25 cellular contexts compared by ENCODE assay signal in the genomic region with DNA sequence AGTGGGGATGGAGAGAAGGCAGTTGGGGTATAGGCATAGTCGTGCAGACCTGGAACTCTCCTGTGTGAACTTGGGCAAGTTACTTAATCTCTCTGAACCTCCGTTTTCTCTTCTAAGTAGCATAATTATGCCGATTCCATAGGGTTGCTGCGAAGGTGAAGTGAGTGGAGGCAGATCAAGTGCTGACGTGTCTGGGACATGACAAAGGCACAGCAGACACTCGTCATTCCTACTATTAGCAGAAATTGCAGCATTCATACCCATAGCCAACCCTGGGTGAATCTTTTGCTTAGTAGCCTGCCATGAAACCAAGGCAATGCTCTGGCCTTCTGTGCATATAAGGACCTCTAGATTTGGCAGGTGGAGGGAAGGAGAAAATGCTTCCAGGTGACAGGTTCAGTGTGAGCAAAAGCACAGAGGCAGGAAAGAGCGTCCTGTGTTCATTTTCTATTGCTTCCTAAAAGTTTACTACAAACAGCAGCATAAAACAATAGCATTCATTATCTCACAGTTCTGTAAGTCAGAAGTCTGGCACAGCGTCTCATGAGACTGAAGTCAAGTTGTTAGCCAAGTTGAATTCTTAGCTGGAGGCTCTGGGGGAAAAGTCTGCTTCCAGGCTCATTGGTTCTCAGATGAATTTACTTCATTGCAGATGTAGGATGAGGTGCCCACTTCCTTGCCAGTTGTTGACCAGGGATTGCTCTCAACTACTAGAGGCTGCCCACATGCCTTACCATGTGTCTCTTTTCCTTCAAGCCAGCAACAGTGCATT.
A peak's percentile ranks its signal among the peaks of the same experiment; 100 is the strongest.
DNase-seq lines count a peak whose midpoint lies in the region; ATAC-seq and TF ChIP-seq lines count a peak whose summit lies in the region.
"Had no signal": no experiment of that assay in that cellular context is flagged by ENCODE, and none has a peak within 500 bp of the region (broad histone marks: within the 10 kb centered on the region; RNA-seq: fewer than 3 reads in every experiment).

No MANE protein-coding gene starts in this region.

- no peaks in the 10 kb centered on the region for H4K20me1 ChIP-seq in mammary epithelial cell (ENCODE audit: insufficient read depth, low read length)

- no peaks in the 10 kb centered on the region for H3K9me3 ChIP-seq in mammary epithelial cell (replicated peaks; ENCODE audit: insufficient read depth, low read length)
- H3K9me3 ChIP-seq in breast epithelium = no peaks in the 10 kb centered on the region
- H3K9me3 ChIP-seq in testis = no peaks in the 10 kb centered on the region
- H3K9me3 ChIP-seq: colonic mucosa, left lung, pancreas, Peyer's patch, right lobe of liver had no signal

- H3K36me3 ChIP-seq in mammary epithelial cell (ENCODE audit: insufficient read depth, low read length) (peaks cover 5% of the 10 kb centered on the region), breast epithelium (no peaks in the 10 kb centered on the region), testis (ENCODE audit: low read depth, missing control alignments) (no peaks in the 10 kb centered on the region)
- H3K36me3 ChIP-seq: colonic mucosa, pancreas, Peyer's patch had no signal

- intact Hi-C loops in mammary epithelial cell (cut with micrococcal nuclease) = no loop called here
- intact Hi-C loops in breast epithelium (cut with DNase I; ENCODE audit: low total_unique reads) = no loop called here
- intact Hi-C loops in testis (cut with DNase I; ENCODE audit: low total_unique reads) = no loop called here

- dilution Hi-C loops in mammary epithelial cell (cut with HindIII; ENCODE audit: low sequenced_read_pairs) = no loop called here

- TF ChIP-seq POLR2A in breast epithelium (IDR thresholded peaks at IDR 0.05) (no peak), testis (IDR thresholded peaks at IDR 0.05) (no peak)

- BruUV-seq in mammary epithelial cell (replicated peaks; lab: Mats Ljungman, UMichigan) = no TSS peak

- H2AFZ ChIP-seq in mammary epithelial cell (ENCODE audit: low read depth, low read length) = no peak overlapping the region

- CTCF ChIA-PET in mammary epithelial cell (lab: Charles Lee; ENCODE audit: low non-redundant PET) = no interaction called here

- no peak for TF ChIP-seq CTCF in mammary epithelial cell (conservative IDR thresholded peaks at IDR 0.05 in 1 of 2, IDR thresholded peaks at IDR 0.05 in 1 of 2; ENCODE audit: extremely low read depth in 1 of 2, insufficient read depth in 1 of 2, low read depth in 1 of 2, low read length in 2 of 2)
- no peak for TF ChIP-seq CTCF in breast epithelium (IDR thresholded peaks at IDR 0.05)
- TF ChIP-seq CTCF in testis (IDR thresholded peaks at IDR 0.05) = no peak

- peaks cover 7% of the 10 kb centered on the region for H3K79me2 ChIP-seq in mammary epithelial cell (ENCODE audit: insufficient read depth, low read length)

- no peaks in the 10 kb centered on the region for H3K27me3 ChIP-seq in mammary epithelial cell (ENCODE audit: insufficient read depth, low read length)
- H3K27me3 ChIP-seq in breast epithelium = no peaks in the 10 kb centered on the region
- H3K27me3 ChIP-seq in testis = no peaks in the 10 kb centered on the region
- H3K27me3 ChIP-seq: colonic mucosa, left lung, pancreas, Peyer's patch, right lobe of liver had no signal

- ATAC-seq in HG02571 (IDR thresholded peaks at IDR 0.05; ENCODE audit: unreplicated experiment) = no peak
- ATAC-seq: activated naive CD8-positive, alpha-beta T cell treated with anti-CD3 and anti-CD28 coated beads, Interleukin-2, amount 50 U/mL, for 24 hours; right lobe of liver; stimulated activated naive CD8-positive, alpha-beta T cell treated with anti-CD3 and anti-CD28 coated beads, Interleukin-15, Interleukin-2, amounts not matched to agents 100 U/mL and 50 U/mL, for 24 hours had no signal

- peak; percentile 22 for DNase-seq in mammary epithelial cell
- no peak for DNase-seq in breast epithelium (ENCODE audit: low spot score in 2 of 2)
- DNase-seq in dermis blood vessel endothelial cell = peak; percentile 37
- peak; percentile 54 for DNase-seq in globus pallidus (ENCODE audit: low spot score)
- DNase-seq in testis = peak; percentile 55
- DNase-seq in NCI-H82 treated with DMSO at 0.1 percent for 48 hours (lab: John Stamatoyannopoulos, UW; ENCODE audit: unreplicated experiment) = no peak
- DNase-seq in GF-D8 (lab: John Stamatoyannopoulos, UW) = no peak
- DNase-seq: 8988T; activated CD8-positive, alpha-beta memory T cell treated with anti-CD3 and anti-CD28 coated beads for 24 hours; activated gamma-delta T cell treated with Interleukin-2 at 50 U/mL for 16 hours; activated naive CD8-positive, alpha-beta T cell treated with anti-CD3 and anti-CD28 coated beads, Interleukin-2, amount 50 U/mL, for 24 hours; activated T-cell treated with anti-CD3 and anti-CD28 coated beads, Interleukin-2, amount 50 U/mL, for 1 hour; CD4-positive, alpha-beta memory T cell; DMS153; HFFc6; left lung; MM.1S; NCI-H2107; stimulated activated naive CD8-positive, alpha-beta T cell treated with anti-CD3 and anti-CD28 coated beads, Interleukin-15, Interleukin-2, amounts not matched to agents 100 U/mL and 50 U/mL, for 24 hours; trophoblast cell had no signal

- 11% methylated on average over 8 of the region's 8 CpGs for WGBS in mammary epithelial cell (ENCODE audit: low coverage, missing lambda C conversion rate)
- 72 to 80% methylated on average over 8 of the region's 8 CpGs for WGBS in testis, 2 donors

- peaks cover 27% of the 10 kb centered on the region for H3K4me1 ChIP-seq in mammary epithelial cell (ENCODE audit: insufficient read depth, low read length)
- H3K4me1 ChIP-seq in breast epithelium = peaks cover 0 to 10% of the 10 kb centered on the region in 2 donors
- peaks cover 60% of the 10 kb centered on the region for H3K4me1 ChIP-seq in testis
- H3K4me1 ChIP-seq: colonic mucosa, left lung, right lobe of liver had no signal

- no peak overlapping the region for H3K9ac ChIP-seq in mammary epithelial cell (ENCODE audit: insufficient read depth, low read length)

- peak overlapping the region; percentile 1 for H3K4me2 ChIP-seq in mammary epithelial cell (ENCODE audit: insufficient read depth, low read depth, low read length)

- H3K4me3 ChIP-seq in mammary epithelial cell (replicated peaks in 1 of 3; ENCODE audit: insufficient read depth in 1 of 3, low read depth in 2 of 3, low read length in 3 of 3) = no peak overlapping the region
- no peak overlapping the region for H3K4me3 ChIP-seq in breast epithelium
- H3K4me3 ChIP-seq in testis = no peak overlapping the region
- H3K4me3 ChIP-seq: colonic mucosa, left lung, pancreas, Peyer's patch, right lobe of liver had no signal

- in situ Hi-C loops in mammary epithelial cell (cut with MboI; ENCODE audit: low sequenced_read_pairs in 2 of 2) = no loop called here

- no peak overlapping the region for H3K27ac ChIP-seq in mammary epithelial cell (ENCODE audit: insufficient read depth, low read depth, low read length)
- no peak overlapping the region for H3K27ac ChIP-seq in breast epithelium
- H3K27ac ChIP-seq in testis = no peak overlapping the region
- H3K27ac ChIP-seq: colonic mucosa, left lung, pancreas, Peyer's patch, right lobe of liver had no signal

Comparison
In these comparisons a context has a peak if more than half of its experiments do, and no peak if none do; other contexts are left out.
1. DNase-seq: peak in mammary epithelial cell (single experiment), dermis blood vessel endothelial cell (single experiment), globus pallidus (single experiment) and testis (single experiment); none in breast epithelium (0 of 2), NCI-H82 treated with DMSO at 0.1 percent for 48 hours (single experiment) and GF-D8 (single experiment).